9 cellular contexts compared by ENCODE assay signal in the genomic region with DNA sequence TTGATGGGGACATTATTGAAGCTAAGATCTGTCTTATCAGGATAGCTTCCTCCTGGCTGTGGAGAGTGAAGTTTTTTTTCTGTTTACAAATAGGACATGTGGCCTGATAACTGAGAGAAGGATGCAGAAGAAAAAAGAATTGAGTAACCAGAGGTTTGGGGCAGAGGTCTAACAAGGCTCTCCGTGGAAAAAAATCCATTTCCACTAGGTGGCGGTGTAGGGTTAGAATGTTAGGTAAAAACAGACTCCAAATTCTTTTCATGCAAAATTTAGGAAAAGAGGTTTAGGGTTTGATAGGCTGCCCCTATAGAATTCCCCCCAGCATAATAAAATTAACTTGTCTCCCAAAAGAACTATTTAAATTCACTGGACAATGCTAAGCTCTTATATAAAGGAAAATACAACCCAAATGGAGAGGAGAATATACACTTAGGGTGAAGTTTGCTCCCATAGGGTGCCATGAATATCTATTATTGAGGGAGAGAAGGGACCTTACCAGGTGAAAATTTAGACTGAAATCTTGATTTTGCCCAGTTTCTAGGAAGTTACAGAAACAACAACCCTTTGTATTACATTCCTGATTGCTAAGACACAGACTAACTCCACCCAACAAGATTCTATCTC.
DNase-seq lines count a peak whose midpoint lies in the region; ATAC-seq and TF ChIP-seq lines count a peak whose summit lies in the region.
"Had no signal": no experiment of that assay in that cellular context is flagged by ENCODE, and none has a peak within 500 bp of the region (broad histone marks: within the 10 kb centered on the region; RNA-seq: fewer than 3 reads in every experiment).

No MANE protein-coding gene starts in this region.

- no peaks in the 10 kb centered on the region for H3K36me3 Mint-ChIP-seq in glutamatergic neuron (ENCODE audit: unreplicated experiment)

- H3K36me3 ChIP-seq in BE2C (no peaks in the 10 kb centered on the region), transverse colon (no peaks in the 10 kb centered on the region)

- H3K27me3 ChIP-seq in BE2C (no peaks in the 10 kb centered on the region), transverse colon (no peaks in the 10 kb centered on the region)

- no peaks in the 10 kb centered on the region for H3K9me3 ChIP-seq in BE2C
- no peaks in the 10 kb centered on the region for H3K9me3 ChIP-seq in transverse colon

- intact Hi-C loops in transverse colon (cut with DNase I; ENCODE audit: low total_unique reads), result no loop called here

- H3K4me1 Mint-ChIP-seq in glutamatergic neuron (ENCODE audit: low read depth, unreplicated experiment), result no peaks in the 10 kb centered on the region

- DNase-seq in BE2C, result peak; percentile 74
- DNase-seq in LoVo (ENCODE audit: low spot score), result peak; percentile 26
- peak; percentile 17 for DNase-seq in SW480 (ENCODE audit: low spot score)
- DNase-seq in glutamatergic neuron, result peak; percentile 53
- peak; percentile 14 for DNase-seq in transverse colon

- no peak for TF ChIP-seq EP300 in transverse colon (IDR thresholded peaks at IDR 0.05; ENCODE audit: low read depth)

- H3K27ac ChIP-seq in transverse colon, result no peak overlapping the region

- TF ChIP-seq CTCF in BE2C (IDR thresholded peaks at IDR 0.05; ENCODE audit: low read depth, low read length) (peak; percentile 73), GM12873 (IDR thresholded peaks at IDR 0.05; ENCODE audit: insufficient read depth, low read depth, low read length, missing control alignments) (peak; percentile 65), glutamatergic neuron (IDR thresholded peaks at IDR 0.05; ENCODE audit: partially characterized antibody, unreplicated experiment) (peak; percentile 82), transverse colon (IDR thresholded peaks at IDR 0.05) (peak; percentile 18 to 47 (median 27))

- ATAC-seq in GM19035 (IDR thresholded peaks at IDR 0.05; ENCODE audit: unreplicated experiment), result no peak
- no peak for ATAC-seq in HG03139 (IDR thresholded peaks at IDR 0.05; ENCODE audit: unreplicated experiment)

- no peaks in the 10 kb centered on the region for H3K4me1 ChIP-seq in BE2C
- H3K4me1 ChIP-seq in transverse colon, result peaks cover 0 to 4% (median 0%) of the 10 kb centered on the region in 4 donors

- H3K27me3 Mint-ChIP-seq in glutamatergic neuron (ENCODE audit: unreplicated experiment), result no peaks in the 10 kb centered on the region

- H3K4me3 ChIP-seq in BE2C (ENCODE audit: low read depth, low read length) (no peak overlapping the region), transverse colon (no peak overlapping the region)

- in situ Hi-C loops in transverse colon (cut with MboI; ENCODE audit: low pct_ligation_motif_present in 1 of 4, low pct_unique_long_range_greater_than_20kb in 1 of 4, low sequenced_read_pairs in 3 of 4), result no loop called here

- no peak overlapping the region for H3K27ac Mint-ChIP-seq in glutamatergic neuron (ENCODE audit: unreplicated experiment)
- H3K27ac Mint-ChIP-seq: T-helper 1 cell treated with Interleukin-12 subunit alpha and Interleukin-12 subunit beta and Interleukin-4 antibody, amounts not matched to agents 30 μg/mL and 1 μg/mL, for 36 hours had no signal

- no peak for TF ChIP-seq POLR2A in transverse colon (IDR thresholded peaks at IDR 0.05)

- no peak overlapping the region for H3K4me3 Mint-ChIP-seq in glutamatergic neuron (ENCODE audit: unreplicated experiment)
- H3K4me3 Mint-ChIP-seq: T-helper 1 cell treated with Interleukin-12 subunit alpha and Interleukin-12 subunit beta and Interleukin-4 antibody, amounts not matched to agents 30 μg/mL and 1 μg/mL, for 36 hours had no signal

- peaks cover 1% of the 10 kb centered on the region for H3K9me3 Mint-ChIP-seq in glutamatergic neuron (ENCODE audit: unreplicated experiment)
- H3K9me3 Mint-ChIP-seq: T-helper 1 cell treated with Interleukin-12 subunit alpha and Interleukin-12 subunit beta and Interleukin-4 antibody, amounts not matched to agents 30 μg/mL and 1 μg/mL, for 36 hours had no signal

- WGBS in transverse colon (ENCODE audit: low coverage in 1 of 2), 2 donors, result 18 to 33% methylated on average over 2 of the region's 2 CpGs

Comparison
In these comparisons a context has a peak if more than half of its experiments do, and no peak if none do; other contexts are left out.
1. DNase-seq: peak in every context shown above with its lines; median percentile 74 in BE2C; 53 in glutamatergic neuron; 26 in LoVo; 17 in SW480; 14 in transverse colon.
2. CTCF ChIP-seq: peak in every context shown above with its lines; median percentile 82 in glutamatergic neuron; 73 in BE2C; 65 in GM12873; 27 in transverse colon.